8 cellular contexts compared by ENCODE assay signal in the genomic region with DNA sequence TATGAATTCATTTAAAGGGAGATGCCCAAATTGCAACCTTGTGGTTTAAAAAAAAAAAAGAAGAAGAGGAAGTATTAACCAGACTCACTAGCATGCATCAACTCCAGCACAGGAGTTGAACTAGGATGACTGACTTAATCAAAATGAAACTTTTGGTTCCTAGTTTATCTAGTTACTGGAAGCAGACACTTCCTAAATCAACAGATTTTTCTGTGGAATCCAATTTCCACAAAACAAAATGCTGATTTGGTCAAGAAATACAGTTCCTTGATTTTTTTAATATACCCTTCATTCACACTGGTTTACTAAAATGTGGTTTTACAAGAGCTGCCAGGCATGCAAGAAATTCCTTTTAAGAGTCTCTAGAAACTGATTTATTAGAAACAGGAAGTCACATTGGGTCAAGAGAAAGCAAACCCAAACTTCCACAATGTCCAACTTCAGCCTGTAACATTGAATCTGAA. TPM values are rescaled to one million over a fixed set of nuclear protein-coding genes. Genes with fewer than 3 reads are reported as not detected.
A peak's percentile ranks its signal among the peaks of the same experiment; 100 is the strongest.
DNase-seq lines count a peak whose midpoint lies in the region; ATAC-seq and TF ChIP-seq lines count a peak whose summit lies in the region.

No MANE protein-coding gene starts in this region.

- H3K36me3 ChIP-seq in neutrophil = no peaks in the 10 kb centered on the region
- no peaks in the 10 kb centered on the region for H3K36me3 ChIP-seq in trophoblast cell (ENCODE audit: control insufficient read depth in 1 of 2, insufficient read depth in 2 of 2, low read length in 2 of 2)

- no peak overlapping the region for H3K23ac ChIP-seq in trophoblast cell (ENCODE audit: low read length)

- H3K27me3 ChIP-seq in neutrophil (no peaks in the 10 kb centered on the region), trophoblast cell (ENCODE audit: insufficient read depth, low read length) (no peaks in the 10 kb centered on the region)

- H3K4me2 ChIP-seq in trophoblast cell (ENCODE audit: low read length) = no peak overlapping the region

- no peak overlapping the region for H2AK5ac ChIP-seq in trophoblast cell (ENCODE audit: low read length)

- no peak overlapping the region for H2BK5ac ChIP-seq in trophoblast cell (ENCODE audit: low read depth, low read length, poor library complexity)

- H4K8ac ChIP-seq in trophoblast cell (ENCODE audit: low read depth, low read length) = no peak overlapping the region

- peaks cover 10 to 11% of the 10 kb centered on the region in 2 experiments for H3K4me1 ChIP-seq in neutrophil (ENCODE audit: control insufficient read depth in 1 of 2, insufficient read depth in 1 of 2, low read depth in 1 of 2, low read length in 1 of 2)
- peaks cover 2 to 3% of the 10 kb centered on the region in 2 experiments for H3K4me1 ChIP-seq in trophoblast cell (ENCODE audit: control insufficient read depth in 1 of 2, insufficient read depth in 2 of 2, low read length in 2 of 2)

- H3K14ac ChIP-seq in trophoblast cell (ENCODE audit: low read length) = no peak overlapping the region

- no peaks in the 10 kb centered on the region for H3K9me3 ChIP-seq in neutrophil
- H3K9me3 ChIP-seq in trophoblast cell (ENCODE audit: insufficient read depth, low read depth, low read length) = no peaks in the 10 kb centered on the region

- H2AFZ ChIP-seq in trophoblast cell (ENCODE audit: insufficient read depth, low read length, poor library complexity) = no peak overlapping the region

- H2BK12ac ChIP-seq in trophoblast cell (ENCODE audit: low read length) = no peak overlapping the region

- no peaks in the 10 kb centered on the region for H3K79me1 ChIP-seq in trophoblast cell (ENCODE audit: low read length)

- DNase-seq in amniotic epithelial cell (ENCODE audit: low read depth) (peak; percentile 48), NCI-H1930 (lab: John Stamatoyannopoulos, UW) (no peak), trophoblast cell (no peak), NCI-H1048 (lab: John Stamatoyannopoulos, UW) (no peak), RKO (ENCODE audit: low spot score) (no peak)

- no peak overlapping the region for H3K18ac ChIP-seq in trophoblast cell (ENCODE audit: low read length)

- no peak overlapping the region for H3K9ac ChIP-seq in trophoblast cell (ENCODE audit: low read length)

- no peak overlapping the region for H3K4me3 ChIP-seq in neutrophil (ENCODE audit: low read depth in 1 of 2, low read length in 1 of 2)
- no peak overlapping the region for H3K4me3 ChIP-seq in trophoblast cell (ENCODE audit: low read depth, low read length)

- H3K79me2 ChIP-seq in trophoblast cell (ENCODE audit: control insufficient read depth, insufficient read depth, low read length, poor library complexity) = no peaks in the 10 kb centered on the region

- H4K12ac ChIP-seq in trophoblast cell (ENCODE audit: low read depth, low read length) = no peak overlapping the region

- H2BK120ac ChIP-seq in trophoblast cell (ENCODE audit: insufficient read depth, low read length, poor library complexity) = no peak overlapping the region

- no peak for TF ChIP-seq CTCF in neutrophil (IDR thresholded peaks at IDR 0.05)

- no peak overlapping the region for H3K4ac ChIP-seq in trophoblast cell (ENCODE audit: low read depth, low read length)

- ATAC-seq in GM18870 (IDR thresholded peaks at IDR 0.05; ENCODE audit: unreplicated experiment) (peak; percentile 61), HG03135 (IDR thresholded peaks at IDR 0.05; ENCODE audit: unreplicated experiment) (peak; percentile 55)

- H4K91ac ChIP-seq in trophoblast cell (ENCODE audit: low read depth, low read length) = no peak overlapping the region

- H3K27ac ChIP-seq in neutrophil (peak overlapping the region; percentile 69), trophoblast cell (ENCODE audit: low read depth, low read length) (no peak overlapping the region)

RNA-seq across cellular contexts. Expression of a gene that starts 41.6 kb away (rescaled TPM):
- polyA plus RNA-seq in trophoblast cell (2013) = 5.4 and 5.5 TPM in 2 replicates
